ENCODE assay signal across 17 cellular contexts in the genomic region with DNA sequence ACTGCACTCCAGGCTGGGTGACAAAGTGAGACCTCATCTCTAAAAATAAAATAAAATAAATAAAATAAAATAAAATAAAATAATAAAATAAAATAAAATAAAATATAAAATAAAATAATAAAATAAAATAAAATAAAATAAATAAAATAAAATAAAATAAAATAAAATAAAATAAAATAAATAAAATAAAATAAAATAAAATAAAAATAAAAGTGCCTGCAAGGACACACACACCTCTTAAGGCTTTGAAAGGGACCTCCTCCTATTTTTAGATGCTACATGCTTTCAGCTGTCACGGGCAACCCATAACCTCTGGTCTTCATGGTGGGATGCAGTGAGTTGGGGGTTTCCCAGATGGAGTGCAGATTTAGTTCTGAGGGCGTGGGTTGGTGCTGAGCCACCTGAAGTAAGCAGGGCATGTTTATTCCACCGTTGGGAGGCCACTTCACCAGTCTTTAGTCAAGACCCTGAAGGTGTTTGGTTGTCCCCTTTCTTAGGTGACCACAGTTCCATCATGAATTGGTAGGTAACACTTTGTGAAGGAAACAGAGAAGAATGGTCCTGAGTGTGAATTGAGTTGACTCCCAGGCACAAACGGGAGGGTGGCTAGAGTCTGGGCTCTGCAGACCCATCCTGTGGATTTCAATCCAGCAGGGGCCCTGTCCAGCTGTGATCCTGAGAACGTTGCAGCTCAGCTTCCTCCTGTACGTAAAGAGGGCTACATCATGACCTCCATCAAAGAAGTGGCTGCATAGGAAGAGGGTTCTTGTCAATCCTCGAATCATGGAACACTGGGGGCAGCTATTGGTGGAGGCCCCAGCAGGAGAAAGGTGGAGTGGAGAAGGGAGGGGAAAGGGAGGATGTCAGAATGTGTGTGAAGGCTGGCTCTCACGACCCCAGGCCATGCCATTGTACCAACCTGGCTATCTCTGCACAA.
DNase-seq lines count a peak whose midpoint lies in the region; ATAC-seq, FAIRE-seq and TF ChIP-seq lines count a peak whose summit lies in the region.
"Had no signal": no experiment of that assay in that cellular context is flagged by ENCODE, and none has a peak within 500 bp of the region (broad histone marks: within the 10 kb centered on the region; RNA-seq: fewer than 3 reads in every experiment).

No MANE protein-coding gene starts in this region.

- no peaks in the 10 kb centered on the region for H3K4me1 ChIP-seq in esophagus muscularis mucosa
- H3K4me1 ChIP-seq: BLaER1 had no signal

- POLR2A ChIA-PET in WTC11 (lab: Charles Lee): no interaction called here

- H3K4me3 ChIP-seq in esophagus muscularis mucosa: no peak overlapping the region
- H3K4me3 ChIP-seq: BLaER1 had no signal

- no peaks in the 10 kb centered on the region for H3K4me1 Mint-ChIP-seq in WTC11
- H3K4me1 Mint-ChIP-seq: CD14-positive monocyte; CD4-positive, alpha-beta memory T cell; H9; IgD-negative memory B cell had no signal

- FAIRE-seq in G401.6 (lab: Jason Lieb, UNC): peak; percentile 58
- FAIRE-seq: HTR-8/SVneo had no signal

- peaks cover 4% of the 10 kb centered on the region for H3K9me3 Mint-ChIP-seq in WTC11
- H3K9me3 Mint-ChIP-seq: H9 had no signal

- DNase-seq in WTC11 (ENCODE audit: low spot score) (no peak), esophagus muscularis mucosa (ENCODE audit: extremely low spot score) (peak; percentile 77), caudate nucleus (lab: John Stamatoyannopoulos, UW) (no peak), NCI-H1092 (lab: John Stamatoyannopoulos, UW) (no peak)
- DNase-seq in stimulated activated CD4-positive, alpha-beta T cell treated with anti-CD3 and anti-CD28 coated beads, Interleukin-4, amount 100 ng/mL, for 4 hours: no peak
- DNase-seq in activated naive CD4-positive, alpha-beta T cell treated with Interleukin-2 at 50 U/mL for 16 hours: no peak
- DNase-seq: CD4-positive, alpha-beta memory T cell; DMS153; DMS79; GF-D8; GOT3; H9 had no signal

- TF ChIP-seq CTCF in WTC11 (IDR thresholded peaks at IDR 0.05): no peak
- TF ChIP-seq CTCF in esophagus muscularis mucosa (IDR thresholded peaks at IDR 0.05): no peak

- H3K4me3 Mint-ChIP-seq in WTC11: no peak overlapping the region
- H3K4me3 Mint-ChIP-seq: CD14-positive monocyte; CD4-positive, alpha-beta memory T cell; H9; IgD-negative memory B cell had no signal

- H3K36me3 Mint-ChIP-seq in WTC11: no peaks in the 10 kb centered on the region
- H3K36me3 Mint-ChIP-seq: CD14-positive monocyte; CD4-positive, alpha-beta memory T cell; IgD-negative memory B cell had no signal

- no peak overlapping the region for H3K27ac Mint-ChIP-seq in WTC11
- H3K27ac Mint-ChIP-seq: CD14-positive monocyte, H9, IgD-negative memory B cell had no signal

- intact Hi-C loops in esophagus muscularis mucosa (cut with DNase I): no loop called here

- H3K27ac ChIP-seq in esophagus muscularis mucosa (replicated peaks in 1 of 4) (no peak overlapping the region), caudate nucleus (ENCODE audit: low read depth, low read length) (no peak overlapping the region)
- H3K27ac ChIP-seq: BLaER1 had no signal

- CTCF ChIA-PET in WTC11 (lab: Charles Lee): no interaction called here

- 63% methylated on average over 8 of the region's 8 CpGs for WGBS in esophagus muscularis mucosa

- no peak for TF ChIP-seq EP300 in esophagus muscularis mucosa (IDR thresholded peaks at IDR 0.05)

- no peaks in the 10 kb centered on the region for H3K36me3 ChIP-seq in esophagus muscularis mucosa
- H3K36me3 ChIP-seq: BLaER1 had no signal

- H3K9me3 ChIP-seq in esophagus muscularis mucosa: no peaks in the 10 kb centered on the region
- H3K9me3 ChIP-seq: BLaER1 had no signal

- no peaks in the 10 kb centered on the region for H3K27me3 Mint-ChIP-seq in WTC11 (ENCODE audit: low read depth)
- H3K27me3 Mint-ChIP-seq: IgD-negative memory B cell had no signal

- no peak for TF ChIP-seq POLR2A in esophagus muscularis mucosa (IDR thresholded peaks at IDR 0.05; ENCODE audit: low read depth)

- H3K27me3 ChIP-seq in esophagus muscularis mucosa: peaks cover 0 to 15% (median 0%) of the 10 kb centered on the region in 4 donors
- H3K27me3 ChIP-seq: BLaER1 had no signal

- no peak for ATAC-seq in WTC11

TF ChIP-seq in WTC11, 78 proteins besides CTCF, POLR2A, EP300 and RAD21:
- peak; percentile 98 for TF ChIP-seq HMGA2 (CRISPR knock-in tag; IDR thresholded peaks at IDR 0.05)
- TF ChIP-seq TEAD4 (CRISPR knock-in tag; IDR thresholded peaks at IDR 0.05): no peak
